ENCODE assay signal across 10 cellular contexts in the genomic region with DNA sequence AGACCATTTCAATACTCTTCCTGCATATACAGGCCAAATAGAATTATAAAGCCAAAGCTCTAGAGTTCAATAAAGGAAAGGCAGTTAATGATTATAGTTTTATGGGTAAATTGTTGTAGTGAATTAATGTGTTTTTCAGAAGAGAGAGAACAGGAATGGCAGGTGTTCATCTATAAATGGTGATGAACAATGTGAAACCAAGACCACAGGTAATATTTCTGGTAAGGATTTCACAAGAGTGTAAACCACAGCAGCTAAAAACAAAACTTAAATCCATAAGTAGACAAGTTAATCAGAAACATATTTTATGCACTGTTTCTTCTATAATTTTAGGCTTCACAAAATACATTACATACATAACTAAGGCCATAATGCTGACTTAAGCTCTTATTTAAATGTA.
DNase-seq lines count a peak whose midpoint lies in the region; ATAC-seq, FAIRE-seq and TF ChIP-seq lines count a peak whose summit lies in the region.
"Had no signal": no experiment of that assay in that cellular context is flagged by ENCODE, and none has a peak within 500 bp of the region (broad histone marks: within the 10 kb centered on the region; RNA-seq: fewer than 3 reads in every experiment).

No MANE protein-coding gene starts in this region.

- intact Hi-C loops in mucosa of descending colon (cut with DNase I, micrococcal nuclease) = no loop called here

- TF ChIP-seq CTCF in mucosa of descending colon (IDR thresholded peaks at IDR 0.05) = no peak

- no peaks in the 10 kb centered on the region for H3K4me1 ChIP-seq in mucosa of descending colon (ENCODE audit: low read depth)

- peak; percentile 93 for ATAC-seq in HG02571 (IDR thresholded peaks at IDR 0.05; ENCODE audit: unreplicated experiment)
- peak; percentile 93 for ATAC-seq in HG03280 (IDR thresholded peaks at IDR 0.05; ENCODE audit: unreplicated experiment)
- peak; percentile 22 for ATAC-seq in mucosa of descending colon

- no peaks in the 10 kb centered on the region for H3K9me3 ChIP-seq in mucosa of descending colon

- peak; percentile 97 for FAIRE-seq in GM19239 (lab: Jason Lieb, UNC)

- H3K36me3 ChIP-seq in mucosa of descending colon (ENCODE audit: low read depth) = no peaks in the 10 kb centered on the region

- peak; percentile 15 for DNase-seq in GM19239 (ENCODE audit: insufficient read length, low spot score)
- no peak for DNase-seq in mucosa of descending colon
- DNase-seq in GOT3 (lab: John Stamatoyannopoulos, UW) = no peak
- DNase-seq in central memory CD4-positive, alpha-beta T cell = no peak
- no peak for DNase-seq in NCI-H82 (lab: John Stamatoyannopoulos, UW)
- DNase-seq: Karpas-422, NCI-H526 treated with DMSO at 0.1 percent for 48 hours had no signal

- no peak overlapping the region for H3K4me3 ChIP-seq in mucosa of descending colon
- H3K4me3 ChIP-seq: skin epidermis had no signal

Comparison
In these comparisons a context has a peak if more than half of its experiments do, and no peak if none do; other contexts are left out.
1. ATAC-seq: peak in every context shown above with its lines; median percentile 93 in HG02571; 93 in HG03280; 22 in mucosa of descending colon.